ENCODE assay signal across 12 cellular contexts in the genomic region with DNA sequence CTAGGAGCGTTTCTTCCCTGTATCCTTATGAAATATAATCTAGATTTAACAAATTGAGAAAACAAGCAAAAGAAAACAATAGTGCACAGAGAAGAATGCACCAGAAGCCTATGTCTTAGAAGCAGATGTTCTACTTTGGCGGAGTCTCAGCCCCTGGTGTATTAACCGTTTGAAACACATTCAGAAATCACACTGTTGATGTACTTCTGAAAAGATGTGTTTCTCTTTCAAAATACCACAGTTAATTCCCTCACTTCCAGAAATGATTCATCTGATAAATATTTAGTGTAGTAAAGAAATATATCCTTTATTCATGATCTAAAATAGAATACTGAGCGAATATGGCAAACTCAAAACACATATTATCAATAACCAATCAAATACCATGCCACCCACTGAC.
DNase-seq lines count a peak whose midpoint lies in the region; ATAC-seq and TF ChIP-seq lines count a peak whose summit lies in the region.
"Had no signal": no experiment of that assay in that cellular context is flagged by ENCODE, and none has a peak within 500 bp of the region (broad histone marks: within the 10 kb centered on the region; RNA-seq: fewer than 3 reads in every experiment).

No MANE protein-coding gene starts in this region.

- H3K27ac Mint-ChIP-seq in CD4-positive, alpha-beta T cell, result peak overlapping the region; percentile 2
- H3K27ac Mint-ChIP-seq in T-helper 17 cell, result peak overlapping the region; percentile 24
- no peak overlapping the region for H3K27ac Mint-ChIP-seq in neural progenitor cell

- TF ChIP-seq CTCF in CD4-positive, alpha-beta T cell (IDR thresholded peaks at IDR 0.05), result no peak
- TF ChIP-seq CTCF in fibroblast of villous mesenchyme (IDR thresholded peaks at IDR 0.05; ENCODE audit: insufficient read depth, low read depth, low read length) (no peak), neural progenitor cell (IDR thresholded peaks at IDR 0.05) (no peak)

- POLR2A ChIA-PET in CD4-positive, alpha-beta T cell (lab: Charles Lee), result interaction anchor here (0.7 kb wide), 1 partner anchor 75 kb away, joined by 3 read pairs; no protein-coding TSS in a partner anchor

- ATAC-seq in CD4-positive, alpha-beta T cell (ENCODE audit: poor library complexity), result no peak
- ATAC-seq in T-helper 17 cell, result no peak
- ATAC-seq in HG03095 (IDR thresholded peaks at IDR 0.05; ENCODE audit: unreplicated experiment), result no peak
- no peak for ATAC-seq in HG02759 (IDR thresholded peaks at IDR 0.05; ENCODE audit: unreplicated experiment)
- ATAC-seq: foreskin keratinocyte had no signal

- no peak for DNase-seq in CD4-positive, alpha-beta T cell
- DNase-seq in T-helper 17 cell, result no peak
- peak; percentile 83 for DNase-seq in fibroblast of villous mesenchyme (ENCODE audit: low read depth)
- peak; percentile 86 for DNase-seq in skeletal muscle cell (ENCODE audit: low read depth)
- no peak for DNase-seq in neural progenitor cell (ENCODE audit: low spot score)
- no peak for DNase-seq in CD1c-positive myeloid dendritic cell (ENCODE audit: extremely low spot score)
- DNase-seq: foreskin keratinocyte, KG1, NCI-H2029 treated with DMSO at 0.1 percent for 48 hours, T-helper 9 cell had no signal

- H3K27me3 Mint-ChIP-seq in CD4-positive, alpha-beta T cell, result no peaks in the 10 kb centered on the region
- H3K27me3 Mint-ChIP-seq in T-helper 17 cell (no peaks in the 10 kb centered on the region), neural progenitor cell (ENCODE audit: insufficient read depth, low read depth) (peaks cover 2% of the 10 kb centered on the region)

- peaks cover 25% of the 10 kb centered on the region for H3K36me3 Mint-ChIP-seq in CD4-positive, alpha-beta T cell (ENCODE audit: low read depth)
- no peaks in the 10 kb centered on the region for H3K36me3 Mint-ChIP-seq in T-helper 17 cell (ENCODE audit: low read depth)
- H3K36me3 Mint-ChIP-seq in neural progenitor cell, result peaks cover 9% of the 10 kb centered on the region

- H2AFZ ChIP-seq in neural progenitor cell (replicated peaks), result no peak overlapping the region

- no peaks in the 10 kb centered on the region for H3K36me3 ChIP-seq in neural progenitor cell

- intact Hi-C loops in CD4-positive, alpha-beta T cell (cut with DNase I, micrococcal nuclease), result no loop called here

- H4K20me1 ChIP-seq in neural progenitor cell (ENCODE audit: low read depth), result peaks cover 26% of the 10 kb centered on the region

- H3K9ac ChIP-seq in neural progenitor cell, result no peak overlapping the region

- no peak overlapping the region for H3K27ac ChIP-seq in CD4-positive, alpha-beta T cell (ENCODE audit: low read depth, low read length)
- H3K27ac ChIP-seq in neural progenitor cell, result no peak overlapping the region
- H3K27ac ChIP-seq: foreskin keratinocyte had no signal

- H3K4me3 ChIP-seq in fibroblast of villous mesenchyme (ENCODE audit: low read depth, low read length), result no peak overlapping the region
- H3K4me3 ChIP-seq in skeletal muscle cell (ENCODE audit: low read depth, low read length), result no peak overlapping the region
- no peak overlapping the region for H3K4me3 ChIP-seq in neural progenitor cell

- H3K4me3 Mint-ChIP-seq in CD4-positive, alpha-beta T cell, result no peak overlapping the region
- H3K4me3 Mint-ChIP-seq in T-helper 17 cell (no peak overlapping the region), neural progenitor cell (no peak overlapping the region)

- peaks cover 48% of the 10 kb centered on the region for H3K4me1 ChIP-seq in neural progenitor cell

- H3K79me2 ChIP-seq in neural progenitor cell (ENCODE audit: low read depth), result peaks cover 100% of the 10 kb centered on the region

- no peaks in the 10 kb centered on the region for H3K9me3 Mint-ChIP-seq in CD4-positive, alpha-beta T cell
- H3K9me3 Mint-ChIP-seq in neural progenitor cell, result peaks cover 5% of the 10 kb centered on the region

- no peaks in the 10 kb centered on the region for H3K27me3 ChIP-seq in CD4-positive, alpha-beta T cell (ENCODE audit: control insufficient read depth, insufficient read depth, low read length)
- H3K27me3 ChIP-seq in neural progenitor cell, result no peaks in the 10 kb centered on the region
- H3K27me3 ChIP-seq: foreskin keratinocyte had no signal

- no peak overlapping the region for H3K4me2 ChIP-seq in neural progenitor cell

- no peaks in the 10 kb centered on the region for H3F3A ChIP-seq in neural progenitor cell (ENCODE audit: low read depth)

- CTCF ChIA-PET in CD4-positive, alpha-beta T cell (lab: Charles Lee), result no interaction called here

- peaks cover 70% of the 10 kb centered on the region for H3K4me1 Mint-ChIP-seq in CD4-positive, alpha-beta T cell (ENCODE audit: low read depth)
- peaks cover 27% of the 10 kb centered on the region for H3K4me1 Mint-ChIP-seq in T-helper 17 cell
- H3K4me1 Mint-ChIP-seq in neural progenitor cell, result peaks cover 12% of the 10 kb centered on the region

- no peaks in the 10 kb centered on the region for H3K9me3 ChIP-seq in CD4-positive, alpha-beta T cell (ENCODE audit: control insufficient read depth, low read length)
- H3K9me3 ChIP-seq in T-helper 17 cell (ENCODE audit: control insufficient read depth, low read length, poor library complexity, severe bottlenecking) (no peaks in the 10 kb centered on the region), neural progenitor cell (ENCODE audit: low read depth) (no peaks in the 10 kb centered on the region)

Comparison
In these comparisons a context has a peak if more than half of its experiments do, and no peak if none do; other contexts are left out.
1. DNase-seq: peak in fibroblast of villous mesenchyme (single experiment) and skeletal muscle cell (single experiment); none in CD4-positive, alpha-beta T cell (0 of 10), T-helper 17 cell (0 of 3), neural progenitor cell (single experiment) and CD1c-positive myeloid dendritic cell (single experiment).